Comparison of ENCODE assay signal across 8 cellular contexts in the genomic region with DNA sequence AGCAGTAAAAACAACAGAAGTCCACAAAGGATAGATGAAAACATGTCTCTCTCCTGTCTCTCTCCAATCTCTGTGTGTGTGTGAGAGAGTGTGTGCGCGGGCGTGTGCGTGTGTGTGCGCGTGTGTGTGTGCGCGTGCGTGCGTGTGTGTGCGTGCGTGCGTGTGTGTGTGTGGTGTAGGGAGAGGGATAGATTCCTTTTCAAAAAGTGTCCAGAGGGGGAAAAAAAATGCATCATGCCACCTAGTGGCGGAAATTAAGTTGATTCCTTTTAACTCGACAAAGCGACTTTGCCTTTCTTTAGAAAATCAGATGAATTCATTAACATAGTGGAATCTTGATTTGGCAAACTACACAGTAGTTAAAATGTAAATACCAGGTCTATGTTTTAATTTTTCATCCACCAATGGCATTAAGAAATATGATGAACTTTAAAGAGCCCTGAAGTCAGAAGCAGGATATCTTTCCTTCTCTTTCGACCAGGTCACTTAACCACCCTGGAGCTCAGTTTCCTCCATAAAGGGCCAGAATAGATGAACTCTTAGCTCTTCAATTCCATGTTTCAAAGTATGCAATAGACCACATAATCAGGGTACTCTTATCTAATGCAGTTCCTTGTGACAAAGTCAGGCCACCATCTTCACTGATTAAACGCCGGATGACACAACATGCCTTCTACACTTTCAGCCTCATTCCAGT.
DNase-seq lines count a peak whose midpoint lies in the region; ATAC-seq and TF ChIP-seq lines count a peak whose summit lies in the region.

No MANE protein-coding gene starts in this region.

- CTCF ChIA-PET in Caco-2 (lab: Charles Lee) = interaction anchor here (0.6 kb wide), 1 partner anchor 200 kb away, joined by 3 read pairs; no protein-coding TSS in a partner anchor

- DNase-seq in Caco-2 = peak; percentile 60 to 65
- DNase-seq in NCI-H1436 treated with DMSO at 0.1 percent for 48 hours (lab: John Stamatoyannopoulos, UW) = peak; percentile 12
- peak; percentile 45 for DNase-seq in foreskin melanocyte
- peak; percentile 38 for DNase-seq in non-pigmented ciliary epithelial cell (ENCODE audit: low read depth)
- DNase-seq in activated CD8-positive, alpha-beta memory T cell treated with anti-CD3 and anti-CD28 coated beads for 24 hours = no peak

- H3K9me3 Mint-ChIP-seq in Caco-2 (ENCODE audit: unreplicated experiment) = no peaks in the 10 kb centered on the region

- BruUV-seq in Caco-2 (replicated peaks; lab: Mats Ljungman, UMichigan) = no TSS peak

- 0 out of 2 replicates have a peak, but pooled peaks cover 5% of the 10 kb centered on the region for H3K4me1 ChIP-seq in Caco-2

- H3K27me3 Mint-ChIP-seq in Caco-2 (ENCODE audit: insufficient read depth, unreplicated experiment) = peaks cover 3% of the 10 kb centered on the region

- no peaks in the 10 kb centered on the region for H3K27me3 ChIP-seq in Caco-2 (replicated peaks; ENCODE audit: control insufficient read depth, insufficient read depth, low read length)

- no peak overlapping the region for H3K27ac ChIP-seq in VCaP

- H3K27ac Mint-ChIP-seq in Caco-2 (ENCODE audit: unreplicated experiment) = no peak overlapping the region

- POLR2A ChIA-PET in Caco-2 (lab: Charles Lee) = no interaction called here

- no peaks in the 10 kb centered on the region for H3K9me3 ChIP-seq in Caco-2

- H3K4me3 Mint-ChIP-seq in Caco-2 (ENCODE audit: unreplicated experiment) = peak overlapping the region; percentile 83

- H3K36me3 Mint-ChIP-seq in Caco-2 (ENCODE audit: insufficient read depth, unreplicated experiment) = no peaks in the 10 kb centered on the region

- H3K4me3 ChIP-seq in Caco-2 (ENCODE audit: low read depth, low read length) = peak overlapping the region; percentile 44

- intact Hi-C loops in Caco-2 (cut with micrococcal nuclease; ENCODE audit: unreplicated experiment) = loop anchor here (1.0 to 5.0 kb wide), 5 partner anchors 83 to 614 kb away; no protein-coding TSS in a partner anchor

- ATAC-seq in GM21528 (IDR thresholded peaks at IDR 0.05; ENCODE audit: low FRiP score, unreplicated experiment) (peak; percentile 58), GM21825 (IDR thresholded peaks at IDR 0.05; ENCODE audit: unreplicated experiment) (no peak)

- no peaks in the 10 kb centered on the region for H3K4me1 Mint-ChIP-seq in Caco-2 (ENCODE audit: low read depth, unreplicated experiment)

- H3K36me3 ChIP-seq in Caco-2 (ENCODE audit: control insufficient read depth, insufficient read depth, low read length) = no peaks in the 10 kb centered on the region

- TF ChIP-seq CTCF in Caco-2 (IDR thresholded peaks at IDR 0.05; ENCODE audit: insufficient read depth in 1 of 2, low read depth in 1 of 2, low read length in 1 of 2, severe bottlenecking in 1 of 2, unreplicated experiment in 1 of 2) (peak; percentile 37 to 56), VCaP (conservative IDR thresholded peaks at IDR 0.05) (peak; percentile 81)
